1 cellular context compared by ENCODE assay signal in genomic region chr2:11388262-11389047, GRCh38.
TF ChIP-seq lines count a peak whose summit lies in the region.

No MANE protein-coding gene starts in this region.

TF ChIP-seq in A549, 52 proteins besides CTCF, POLR2A, EP300 and RAD21 (continued from another document):
- TF ChIP-seq REST (IDR thresholded peaks at IDR 0.05): no peak
- no peak for TF ChIP-seq RFX5 (IDR thresholded peaks at IDR 0.05)
- no peak for TF ChIP-seq PBX3 (IDR thresholded peaks at IDR 0.05)
- TF ChIP-seq NR3C1 (IDR thresholded peaks at IDR 0.05): no peak
- peak; percentile 39; the same call in 1 of the 2 replicates for TF ChIP-seq FOXS1 (CRISPR knock-in tag; IDR thresholded peaks at IDR 0.05)
- peak; percentile 77; the same call in 1 of the 2 replicates for TF ChIP-seq HOXB13 (CRISPR knock-in tag; IDR thresholded peaks at IDR 0.05; ENCODE audit: low read depth)
- no peak for TF ChIP-seq FOSB (CRISPR knock-in tag; IDR thresholded peaks at IDR 0.05)
- no peak for TF ChIP-seq MYC (IDR thresholded peaks at IDR 0.05; ENCODE audit: borderline replicate concordance, low read length)
- no peak for TF ChIP-seq ZC3H11A (IDR thresholded peaks at IDR 0.05)
- no peak for TF ChIP-seq CBX2 (IDR thresholded peaks at IDR 0.05; ENCODE audit: borderline replicate concordance, low read depth)
